Comparison of ENCODE assay signal across 18 cellular contexts in the genomic region with DNA sequence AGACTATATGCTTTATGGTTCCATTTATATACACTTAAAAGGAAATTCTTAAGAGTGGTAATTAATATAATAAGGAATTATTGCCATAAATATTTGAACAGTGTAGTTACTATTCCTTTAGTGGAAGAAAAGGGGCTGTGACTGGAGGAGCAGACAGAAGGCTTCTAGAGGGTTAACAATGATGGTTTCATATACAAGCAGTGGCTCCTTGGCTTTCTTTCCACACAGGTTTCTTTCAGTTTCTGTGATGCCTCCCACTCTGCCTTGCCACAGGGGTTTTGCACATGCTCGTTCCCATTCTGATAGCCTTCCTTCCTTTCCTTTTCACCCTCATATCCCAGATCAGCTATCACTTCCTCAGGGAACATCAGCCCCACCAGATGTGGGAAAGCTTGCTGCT.
DNase-seq lines count a peak whose midpoint lies in the region; ATAC-seq, FAIRE-seq and TF ChIP-seq lines count a peak whose summit lies in the region.
"Had no signal": no experiment of that assay in that cellular context is flagged by ENCODE, and none has a peak within 500 bp of the region (broad histone marks: within the 10 kb centered on the region; RNA-seq: fewer than 3 reads in every experiment).

No MANE protein-coding gene starts in this region.

- peak overlapping the region; percentile 83 for H3K27ac Mint-ChIP-seq in activated CD4-positive, alpha-beta T cell treated with anti-CD3 and anti-CD28 coated beads, Interleukin-2, amount 10 ng/mL, durations not matched to agents 24 days and 14 days
- H3K27ac Mint-ChIP-seq in activated naive CD8-positive, alpha-beta T cell treated with anti-CD3 and anti-CD28 coated beads for 36 hours: peak overlapping the region; percentile 89
- H3K27ac Mint-ChIP-seq: CD4-positive, alpha-beta memory T cell; H9 had no signal

- TF ChIP-seq CTCF in D721Med (IDR thresholded peaks at IDR 0.05; ENCODE audit: insufficient read depth, missing control alignments): no peak

- peaks cover 23% of the 10 kb centered on the region for H3K36me3 Mint-ChIP-seq in activated CD4-positive, alpha-beta T cell treated with anti-CD3 and anti-CD28 coated beads, Interleukin-2, amount 10 ng/mL, durations not matched to agents 24 days and 14 days (ENCODE audit: low read depth)
- peaks cover 67% of the 10 kb centered on the region for H3K36me3 Mint-ChIP-seq in activated naive CD8-positive, alpha-beta T cell treated with anti-CD3 and anti-CD28 coated beads for 36 hours

- DNase-seq in activated CD4-positive, alpha-beta T cell treated with anti-CD3 and anti-CD28 coated beads, Interleukin-2, amount 10 ng/mL, durations not matched to agents 24 days and 14 days: no peak
- no peak for DNase-seq in activated CD4-positive, alpha-beta T cell treated with anti-CD3 and anti-CD28 coated beads, Interleukin-2, amount 50 U/mL, for 1 hour
- DNase-seq in D721Med (ENCODE audit: insufficient read length, low spot score) (no peak), SK-N-DZ (ENCODE audit: low spot score) (no peak), midbrain (lab: John Stamatoyannopoulos, UW) (no peak)
- DNase-seq in activated naive CD8-positive, alpha-beta T cell treated with anti-CD3 and anti-CD28 coated beads for 36 hours: peak; percentile 26
- DNase-seq: Calu3; CD4-positive, alpha-beta memory T cell; H9; IMR-90; Kasumi-1; NCI-H1105; NCI-H1694; NCI-H524 treated with DMSO at 0.1 percent for 48 hours; Right ventricle myocardium superior had no signal

- ATAC-seq in GM21717 (IDR thresholded peaks at IDR 0.05; ENCODE audit: unreplicated experiment): peak; percentile 59
- ATAC-seq in GM21737 (IDR thresholded peaks at IDR 0.05; ENCODE audit: unreplicated experiment): no peak

- peaks cover 5% of the 10 kb centered on the region for H3K9me3 Mint-ChIP-seq in activated CD4-positive, alpha-beta T cell treated with anti-CD3 and anti-CD28 coated beads, Interleukin-2, amount 10 ng/mL, durations not matched to agents 24 days and 14 days
- H3K9me3 Mint-ChIP-seq in activated naive CD8-positive, alpha-beta T cell treated with anti-CD3 and anti-CD28 coated beads for 36 hours: peaks cover 19% of the 10 kb centered on the region
- H3K9me3 Mint-ChIP-seq: H9 had no signal

- no peaks in the 10 kb centered on the region for H3K27me3 Mint-ChIP-seq in activated CD4-positive, alpha-beta T cell treated with anti-CD3 and anti-CD28 coated beads, Interleukin-2, amount 10 ng/mL, durations not matched to agents 24 days and 14 days
- H3K27me3 Mint-ChIP-seq in activated naive CD8-positive, alpha-beta T cell treated with anti-CD3 and anti-CD28 coated beads for 36 hours: no peaks in the 10 kb centered on the region
- H3K27me3 Mint-ChIP-seq: CD4-positive, alpha-beta memory T cell had no signal

- intact Hi-C loops in activated CD4-positive, alpha-beta T cell treated with anti-CD3 and anti-CD28 coated beads, Interleukin-2, amount 10 ng/mL, durations not matched to agents 24 days and 14 days (cut with micrococcal nuclease): no loop called here

- peak overlapping the region; percentile 21 for H3K4me3 Mint-ChIP-seq in activated CD4-positive, alpha-beta T cell treated with anti-CD3 and anti-CD28 coated beads, Interleukin-2, amount 10 ng/mL, durations not matched to agents 24 days and 14 days
- H3K4me3 Mint-ChIP-seq in activated naive CD8-positive, alpha-beta T cell treated with anti-CD3 and anti-CD28 coated beads for 36 hours: no peak overlapping the region
- H3K4me3 Mint-ChIP-seq: CD4-positive, alpha-beta memory T cell; H9 had no signal

- FAIRE-seq in D721Med (lab: Jason Lieb, UNC): peak; percentile 32
- FAIRE-seq: RCC 7860 had no signal

- H3K4me1 Mint-ChIP-seq in activated CD4-positive, alpha-beta T cell treated with anti-CD3 and anti-CD28 coated beads, Interleukin-2, amount 10 ng/mL, durations not matched to agents 24 days and 14 days: peaks cover 31% of the 10 kb centered on the region
- peaks cover 47% of the 10 kb centered on the region for H3K4me1 Mint-ChIP-seq in activated naive CD8-positive, alpha-beta T cell treated with anti-CD3 and anti-CD28 coated beads for 36 hours
